Comparison of ENCODE assay signal across 11 cellular contexts in the genomic region with DNA sequence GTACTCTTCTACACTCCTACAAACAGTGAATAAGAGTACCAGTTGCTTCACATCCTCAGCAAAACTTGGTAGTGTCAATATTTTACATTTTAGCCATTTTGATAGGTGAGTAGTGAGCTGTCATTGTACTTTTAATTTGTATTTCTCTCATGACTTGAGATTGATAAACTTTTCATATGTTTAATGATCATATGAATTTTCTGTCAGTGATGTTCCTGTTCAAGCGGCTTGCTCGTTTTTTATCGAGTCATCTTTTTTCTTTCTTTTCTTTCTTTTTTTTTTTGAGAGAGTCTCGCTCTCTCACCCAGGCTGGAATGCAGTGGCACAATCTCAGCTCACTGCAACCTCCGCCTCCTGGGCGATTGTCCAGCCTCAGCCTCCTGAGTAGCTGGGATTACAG.
"Had no signal": no experiment of that assay in that cellular context is flagged by ENCODE, and none has a peak within 500 bp of the region (broad histone marks: within the 10 kb centered on the region; RNA-seq: fewer than 3 reads in every experiment).

No MANE protein-coding gene starts in this region.

- ATAC-seq: GM23338, HCT116 had no signal

- DNase-seq: GM23248, GOT3, H7, H9, HCEC 1CT, HFFc6 had no signal

- FAIRE-seq: H1, H54 had no signal

- H2AFZ ChIP-seq: GM23248, GM23338 had no signal

- H3K36me3 ChIP-seq: HAP-1 had no signal

- H3K4me3 ChIP-seq: GM23248, GM23338, HAP-1 had no signal

- H3K4me2 ChIP-seq: GM23338 had no signal

- H3K9me3 ChIP-seq: HAP-1 had no signal

- H3K27ac ChIP-seq: GM23248 had no signal

- H3K9ac ChIP-seq: GM23248 had no signal
